In the genomic region with DNA sequence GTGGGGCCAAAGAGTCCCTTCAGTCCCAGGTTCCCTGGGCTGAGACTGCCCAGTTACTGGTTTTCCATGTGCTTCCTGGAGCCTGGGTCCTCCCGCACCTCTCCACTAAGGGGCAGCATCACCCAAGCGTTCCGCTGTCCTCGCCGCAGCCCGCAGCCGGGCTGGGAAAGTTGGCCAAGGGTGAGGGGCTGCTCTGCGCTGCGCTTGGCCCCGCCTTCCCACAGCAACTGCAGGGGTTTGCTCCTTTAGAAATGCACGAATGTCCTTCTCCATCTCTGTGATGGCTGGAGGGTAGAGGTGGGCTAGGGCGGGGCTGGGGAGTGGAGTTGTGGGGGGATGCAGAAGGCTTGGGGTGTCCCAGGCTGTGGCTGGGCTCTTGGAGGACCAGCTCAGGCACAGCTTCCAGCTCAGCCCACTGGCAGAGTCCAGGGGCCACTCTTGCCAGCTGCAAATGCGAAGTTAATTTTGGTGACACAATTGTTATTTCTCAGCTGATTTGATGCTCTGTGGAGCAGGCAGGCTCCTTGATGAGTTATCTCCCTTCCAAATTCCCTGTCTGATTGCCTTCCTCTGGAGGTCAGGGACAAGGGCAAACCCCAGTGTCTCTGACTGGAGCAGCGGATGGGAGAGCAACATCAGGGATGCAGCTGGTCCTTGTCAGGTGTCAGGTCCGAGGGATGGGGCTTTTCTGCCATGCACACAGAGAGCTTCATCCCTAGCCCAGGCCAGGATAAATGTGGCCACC, we compare ENCODE assay signal across 2 cellular contexts.
TF ChIP-seq lines count a peak whose summit lies in the region.

No MANE protein-coding gene starts in this region.

TF ChIP-seq in HEK293T, 16 proteins besides CTCF, POLR2A, EP300 and RAD21:
- no peak for TF ChIP-seq BHLHE40 (IDR thresholded peaks at IDR 0.05; ENCODE audit: borderline replicate concordance)
- no peak for TF ChIP-seq ZNF384 (IDR thresholded peaks at IDR 0.05)
- no peak for TF ChIP-seq TARDBP (IDR thresholded peaks at IDR 0.05)
- TF ChIP-seq ARNT (IDR thresholded peaks at IDR 0.05), result no peak
- TF ChIP-seq ELF4 (IDR thresholded peaks at IDR 0.05), result no peak
- no peak for TF ChIP-seq SUZ12 (IDR thresholded peaks at IDR 0.05)
- no peak for TF ChIP-seq CTBP1 (IDR thresholded peaks at IDR 0.05; ENCODE audit: borderline replicate concordance)
- TF ChIP-seq LEF1 (IDR thresholded peaks at IDR 0.05; ENCODE audit: borderline replicate concordance), result no peak
- TF ChIP-seq, protein P1, sequence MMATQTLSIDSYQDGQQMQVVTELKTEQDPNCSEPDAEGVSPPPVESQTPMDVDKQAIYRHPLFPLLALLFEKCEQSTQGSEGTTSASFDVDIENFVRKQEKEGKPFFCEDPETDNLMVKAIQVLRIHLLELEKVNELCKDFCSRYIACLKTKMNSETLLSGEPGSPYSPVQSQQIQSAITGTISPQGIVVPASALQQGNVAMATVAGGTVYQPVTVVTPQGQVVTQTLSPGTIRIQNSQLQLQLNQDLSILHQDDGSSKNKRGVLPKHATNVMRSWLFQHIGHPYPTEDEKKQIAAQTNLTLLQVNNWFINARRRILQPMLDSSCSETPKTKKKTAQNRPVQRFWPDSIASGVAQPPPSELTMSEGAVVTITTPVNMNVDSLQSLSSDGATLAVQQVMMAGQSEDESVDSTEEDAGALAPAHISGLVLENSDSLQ (IDR thresholded peaks at IDR 0.05), result no peak
- no peak for TF ChIP-seq L3MBTL2 (conservative IDR thresholded peaks at IDR 0.05)
- TF ChIP-seq FOXM1 (IDR thresholded peaks at IDR 0.05; ENCODE audit: borderline replicate concordance), result no peak
TF ChIP-seq in HEK293T: peak in this region for 0.

TF ChIP-seq in H1, 55 proteins besides CTCF, POLR2A, EP300 and RAD21:
- TF ChIP-seq SP1 (IDR thresholded peaks at IDR 0.05; ENCODE audit: low read depth, low read length) (no peak), SIRT6 (IDR thresholded peaks at IDR 0.05; ENCODE audit: low read length) (no peak), KDM4A (IDR thresholded peaks at IDR 0.05; ENCODE audit: low read depth, low read length, severe bottlenecking) (no peak), BACH1 (IDR thresholded peaks at IDR 0.05; ENCODE audit: low read length) (no peak), SAP30 (IDR thresholded peaks at IDR 0.05; ENCODE audit: insufficient read depth, insufficient replicate concordance, low read length) (no peak), RFX5 (IDR thresholded peaks at IDR 0.05; ENCODE audit: borderline replicate concordance, low read depth, low read length) (no peak), MAFK (IDR thresholded peaks at IDR 0.05; ENCODE audit: low read depth, low read length) (no peak), CHD2 (IDR thresholded peaks at IDR 0.05; ENCODE audit: low read length) (no peak), SRF (IDR thresholded peaks at IDR 0.05; ENCODE audit: low read depth, low read length) (no peak), NANOG (IDR thresholded peaks at IDR 0.05; ENCODE audit: insufficient read depth, low read depth, low read length, poor library complexity, severe bottlenecking) (no peak), SIN3A (conservative IDR thresholded peaks at IDR 0.05 in 1 of 2, IDR thresholded peaks at IDR 0.05 in 1 of 2; ENCODE audit: low read depth in 1 of 2, low read length in 2 of 2) (peak in 1 of 2 experiments; percentile 65; a peak in 1 of 4 replicates), YY1 (IDR thresholded peaks at IDR 0.05; ENCODE audit: low read depth, low read length) (peak; percentile 21; the same call in 1 of the 2 replicates), PHF8 (conservative IDR thresholded peaks at IDR 0.05; ENCODE audit: low read depth, low read length) (no peak), POLR2AphosphoS5 (IDR thresholded peaks at IDR 0.05; ENCODE audit: low read depth, low read length) (no peak)
- TF ChIP-seq, protein P2, sequence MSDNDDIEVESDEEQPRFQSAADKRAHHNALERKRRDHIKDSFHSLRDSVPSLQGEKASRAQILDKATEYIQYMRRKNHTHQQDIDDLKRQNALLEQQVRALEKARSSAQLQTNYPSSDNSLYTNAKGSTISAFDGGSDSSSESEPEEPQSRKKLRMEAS (IDR thresholded peaks at IDR 0.05), result peak; percentile 76
- TF ChIP-seq, protein P3, sequence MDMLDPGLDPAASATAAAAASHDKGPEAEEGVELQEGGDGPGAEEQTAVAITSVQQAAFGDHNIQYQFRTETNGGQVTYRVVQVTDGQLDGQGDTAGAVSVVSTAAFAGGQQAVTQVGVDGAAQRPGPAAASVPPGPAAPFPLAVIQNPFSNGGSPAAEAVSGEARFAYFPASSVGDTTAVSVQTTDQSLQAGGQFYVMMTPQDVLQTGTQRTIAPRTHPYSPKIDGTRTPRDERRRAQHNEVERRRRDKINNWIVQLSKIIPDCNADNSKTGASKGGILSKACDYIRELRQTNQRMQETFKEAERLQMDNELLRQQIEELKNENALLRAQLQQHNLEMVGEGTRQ (IDR thresholded peaks at IDR 0.05; ENCODE audit: low read length), result no peak
